ENCODE assay signal across 9 cellular contexts in genomic region chr6:155493694-155494143, GRCh38. TPM values are rescaled to one million over a fixed set of nuclear protein-coding genes. Genes with fewer than 3 reads are reported as not detected.
DNase-seq lines count a peak whose midpoint lies in the region; ATAC-seq and TF ChIP-seq lines count a peak whose summit lies in the region.
"Had no signal": no experiment of that assay in that cellular context is flagged by ENCODE, and none has a peak within 500 bp of the region (broad histone marks: within the 10 kb centered on the region; RNA-seq: fewer than 3 reads in every experiment).

No MANE protein-coding gene starts in this region.

- H3K36me3 ChIP-seq in OCI-LY3 (replicated peaks; ENCODE audit: low read depth, low read length) (no peaks in the 10 kb centered on the region), esophagus squamous epithelium (no peaks in the 10 kb centered on the region), sigmoid colon (no peaks in the 10 kb centered on the region)
- H3K36me3 ChIP-seq: suprapubic skin had no signal

- no peak overlapping the region for H3K9ac ChIP-seq in OCI-LY3 (ENCODE audit: low read length)

- peak in 1 of 4 donors; percentile 73 for TF ChIP-seq EP300 in sigmoid colon (IDR thresholded peaks at IDR 0.05)

- peaks cover 7% of the 10 kb centered on the region for H3K9me3 Mint-ChIP-seq in activated CD8-positive, alpha-beta T cell treated with anti-CD3 and anti-CD28 coated beads for 36 hours
- H3K9me3 Mint-ChIP-seq in activated CD8-positive, alpha-beta T cell treated with anti-CD3 and anti-CD28 coated beads, Interleukin-2, amount 10 ng/mL, durations not matched to agents 7 days and 5 days (ENCODE audit: insufficient read depth), result no peaks in the 10 kb centered on the region

- no peaks in the 10 kb centered on the region for H4K20me1 ChIP-seq in OCI-LY3 (ENCODE audit: insufficient read depth, low read length)

- no peaks in the 10 kb centered on the region for H3K27me3 Mint-ChIP-seq in activated CD8-positive, alpha-beta T cell treated with anti-CD3 and anti-CD28 coated beads for 36 hours
- no peaks in the 10 kb centered on the region for H3K27me3 Mint-ChIP-seq in activated CD8-positive, alpha-beta T cell treated with anti-CD3 and anti-CD28 coated beads, Interleukin-2, amount 10 ng/mL, durations not matched to agents 7 days and 5 days (ENCODE audit: low read depth)

- no peak overlapping the region for H3K4me3 Mint-ChIP-seq in activated CD8-positive, alpha-beta T cell treated with anti-CD3 and anti-CD28 coated beads for 36 hours
- H3K4me3 Mint-ChIP-seq in activated CD8-positive, alpha-beta T cell treated with anti-CD3 and anti-CD28 coated beads, Interleukin-2, amount 10 ng/mL, durations not matched to agents 7 days and 5 days, result no peak overlapping the region

- in situ Hi-C loops in G401 (cut with HindIII; ENCODE audit: low sequenced_read_pairs), result no loop called here

- no peak for TF ChIP-seq CTCF in activated CD8-positive, alpha-beta T cell treated with anti-CD3 and anti-CD28 coated beads for 36 hours (IDR thresholded peaks at IDR 0.05)
- TF ChIP-seq CTCF in OCI-LY3 (IDR thresholded peaks at IDR 0.05; ENCODE audit: low read depth, low read length), result no peak
- no peak for TF ChIP-seq CTCF in esophagus squamous epithelium (IDR thresholded peaks at IDR 0.05)
- TF ChIP-seq CTCF in sigmoid colon (IDR thresholded peaks at IDR 0.05), result no peak

- peak overlapping the region; percentile 43 for H3K27ac Mint-ChIP-seq in activated CD8-positive, alpha-beta T cell treated with anti-CD3 and anti-CD28 coated beads for 36 hours
- H3K27ac Mint-ChIP-seq in activated CD8-positive, alpha-beta T cell treated with anti-CD3 and anti-CD28 coated beads, Interleukin-2, amount 10 ng/mL, durations not matched to agents 7 days and 5 days, result no peak overlapping the region

- H3K27me3 ChIP-seq in OCI-LY3 (ENCODE audit: low read depth, low read length), result peaks cover 30% of the 10 kb centered on the region
- H3K27me3 ChIP-seq in esophagus squamous epithelium, result no peaks in the 10 kb centered on the region
- no peaks in the 10 kb centered on the region for H3K27me3 ChIP-seq in sigmoid colon
- H3K27me3 ChIP-seq: suprapubic skin had no signal

- H3K4me1 Mint-ChIP-seq in activated CD8-positive, alpha-beta T cell treated with anti-CD3 and anti-CD28 coated beads for 36 hours (ENCODE audit: low read depth), result peaks cover 16% of the 10 kb centered on the region
- H3K4me1 Mint-ChIP-seq in activated CD8-positive, alpha-beta T cell treated with anti-CD3 and anti-CD28 coated beads, Interleukin-2, amount 10 ng/mL, durations not matched to agents 7 days and 5 days (ENCODE audit: low read depth), result no peaks in the 10 kb centered on the region

- POLR2A ChIA-PET in activated CD8-positive, alpha-beta T cell treated with anti-CD3 and anti-CD28 coated beads for 36 hours (lab: Charles Lee), result no interaction called here
- POLR2A ChIA-PET in activated CD8-positive, alpha-beta T cell treated with anti-CD3 and anti-CD28 coated beads, Interleukin-2, amount 10 ng/mL, durations not matched to agents 7 days and 5 days (lab: Charles Lee), result no interaction called here

- CTCF ChIA-PET in activated CD8-positive, alpha-beta T cell treated with anti-CD3 and anti-CD28 coated beads for 36 hours (lab: Charles Lee), result interaction anchor here (0.9 kb wide), 1 partner anchor 17 kb away, joined by 3 read pairs; no protein-coding TSS in a partner anchor
- CTCF ChIA-PET in activated CD8-positive, alpha-beta T cell treated with anti-CD3 and anti-CD28 coated beads, Interleukin-2, amount 10 ng/mL, durations not matched to agents 7 days and 5 days (lab: Charles Lee), result no interaction called here

- peak overlapping the region; percentile 31 for H3K4me2 ChIP-seq in OCI-LY3 (ENCODE audit: low read length)

- no peak overlapping the region for H2AFZ ChIP-seq in OCI-LY3 (ENCODE audit: low read depth, low read length)

- WGBS in esophagus squamous epithelium, 2 donors, result 8% methylated on average over 4 of the region's 4 CpGs
- WGBS in sigmoid colon, 2 donors, result 61 to 76% methylated on average over 4 of the region's 4 CpGs

- peak; percentile 38 for DNase-seq in activated CD8-positive, alpha-beta T cell treated with anti-CD3 and anti-CD28 coated beads for 36 hours
- DNase-seq in activated CD8-positive, alpha-beta T cell treated with anti-CD3 and anti-CD28 coated beads, Interleukin-2, amount 10 ng/mL, durations not matched to agents 7 days and 5 days, result no peak
- DNase-seq in esophagus squamous epithelium (lab: John Stamatoyannopoulos, UW) (no peak), sigmoid colon (peak; percentile 84), G401 (ENCODE audit: low spot score) (no peak), NCI-H2107 (lab: John Stamatoyannopoulos, UW) (no peak)

- no peaks in the 10 kb centered on the region for H3K36me3 Mint-ChIP-seq in activated CD8-positive, alpha-beta T cell treated with anti-CD3 and anti-CD28 coated beads for 36 hours (ENCODE audit: low read depth)
- no peaks in the 10 kb centered on the region for H3K36me3 Mint-ChIP-seq in activated CD8-positive, alpha-beta T cell treated with anti-CD3 and anti-CD28 coated beads, Interleukin-2, amount 10 ng/mL, durations not matched to agents 7 days and 5 days (ENCODE audit: low read depth)

- intact Hi-C loops in activated CD8-positive, alpha-beta T cell treated with anti-CD3 and anti-CD28 coated beads for 36 hours (cut with micrococcal nuclease), result no loop called here
- intact Hi-C loops in esophagus squamous epithelium (cut with DNase I) (no loop called here), sigmoid colon (cut with DNase I) (no loop called here)

- ATAC-seq in activated CD8-positive, alpha-beta T cell treated with anti-CD3 and anti-CD28 coated beads for 36 hours, result peak; percentile 75
- ATAC-seq in activated CD8-positive, alpha-beta T cell treated with anti-CD3 and anti-CD28 coated beads, Interleukin-2, amount 10 ng/mL, durations not matched to agents 7 days and 5 days, result no peak
- ATAC-seq in HG02840 (IDR thresholded peaks at IDR 0.05; ENCODE audit: low FRiP score, unreplicated experiment), result peak; percentile 87

- TF ChIP-seq POLR2A in esophagus squamous epithelium (IDR thresholded peaks at IDR 0.05) (no peak), sigmoid colon (IDR thresholded peaks at IDR 0.05) (no peak)

- H3K27ac ChIP-seq in OCI-LY3 (ENCODE audit: low read length), result no peak overlapping the region
- peak overlapping the region in 3 of 4 donors; percentile 40 to 76 (median 76) for H3K27ac ChIP-seq in esophagus squamous epithelium
- H3K27ac ChIP-seq in sigmoid colon, result peak overlapping the region; percentile 17 to 71 (median 62)
- H3K27ac ChIP-seq: suprapubic skin had no signal

- H3K79me2 ChIP-seq in OCI-LY3 (ENCODE audit: low read length), result no peaks in the 10 kb centered on the region

- H3K4me3 ChIP-seq in OCI-LY3 (ENCODE audit: low read length), result no peak overlapping the region
- H3K4me3 ChIP-seq in esophagus squamous epithelium, result no peak overlapping the region
- no peak overlapping the region for H3K4me3 ChIP-seq in sigmoid colon
- H3K4me3 ChIP-seq: suprapubic skin had no signal

- peaks cover 9% of the 10 kb centered on the region for H3K4me1 ChIP-seq in OCI-LY3 (ENCODE audit: low read length)
- H3K4me1 ChIP-seq in esophagus squamous epithelium, result peaks cover 0 to 27% (median 19%) of the 10 kb centered on the region in 3 donors
- H3K4me1 ChIP-seq in sigmoid colon, result peaks cover 0 to 38% (median 30%) of the 10 kb centered on the region in 4 donors

- H3K9me3 ChIP-seq in OCI-LY3 (ENCODE audit: insufficient read depth, low read length) (no peaks in the 10 kb centered on the region), esophagus squamous epithelium (no peaks in the 10 kb centered on the region), sigmoid colon (no peaks in the 10 kb centered on the region)
- H3K9me3 ChIP-seq: suprapubic skin had no signal

RNA-seq across cellular contexts. Expression of gene NOX3, which starts 38.1 kb away (rescaled TPM):
- not detected for total RNA-seq in activated CD8-positive, alpha-beta T cell treated with anti-CD3 and anti-CD28 coated beads for 36 hours
- total RNA-seq in activated CD8-positive, alpha-beta T cell treated with anti-CD3 and anti-CD28 coated beads, Interleukin-2, amount 10 ng/mL, durations not matched to agents 7 days and 5 days, result not detected
- total RNA-seq in esophagus squamous epithelium, result not detected
- total RNA-seq in sigmoid colon, result not detected
- polyA plus RNA-seq in sigmoid colon, result not detected
- total RNA-seq in G401 (2014; rRNA removed; shearing (Covaris generic)), result 0.10 TPM in 1 of 2 replicates, not detected in the other
- total RNA-seq: suprapubic skin had no signal

Comparison
In these comparisons a context has a peak if more than half of its experiments do, and no peak if none do; other contexts are left out.
1. DNase-seq: peak in activated CD8-positive, alpha-beta T cell treated with anti-CD3 and anti-CD28 coated beads for 36 hours (single experiment) and sigmoid colon (single experiment); none in activated CD8-positive, alpha-beta T cell treated with anti-CD3 and anti-CD28 coated beads, Interleukin-2, amount 10 ng/mL, durations not matched to agents 7 days and 5 days (single experiment), esophagus squamous epithelium (single experiment), G401 (single experiment) and NCI-H2107 (single experiment).